11 cellular contexts compared by ENCODE assay signal in the genomic region with DNA sequence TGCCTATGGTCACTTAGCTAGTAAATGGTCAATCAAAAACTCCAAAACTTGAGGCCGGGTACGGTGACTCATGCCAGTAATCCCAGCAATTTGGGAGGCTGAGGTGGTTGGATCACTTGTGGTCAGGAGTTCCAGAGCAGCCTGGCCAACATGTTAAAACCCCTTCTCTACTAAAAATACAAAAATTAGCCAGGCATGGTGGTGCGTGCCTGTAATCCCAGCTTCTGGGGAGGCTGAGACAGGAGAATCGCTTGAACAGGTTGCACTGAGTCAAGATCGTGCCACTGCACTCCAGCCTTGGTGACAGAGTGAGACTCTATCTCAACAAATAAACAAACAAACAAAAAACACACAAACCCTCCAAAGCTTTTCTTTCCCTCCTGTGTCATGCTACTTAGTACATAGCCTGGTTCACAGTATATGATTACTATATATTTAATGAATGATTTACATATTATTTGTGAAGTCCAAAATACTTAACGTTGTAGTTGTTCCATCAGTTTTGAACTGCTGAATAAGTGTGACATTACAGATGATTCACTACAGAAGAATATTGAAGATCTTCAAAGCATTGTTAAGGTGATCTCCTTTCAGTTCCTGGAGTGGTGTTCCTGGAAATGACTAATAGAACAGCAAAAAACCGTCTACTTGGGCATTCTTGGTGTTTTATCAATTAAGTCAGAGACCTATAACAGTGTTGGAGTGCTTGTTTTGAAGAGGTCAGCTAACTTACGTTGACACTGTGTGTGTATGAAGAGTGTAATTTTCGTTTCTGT.
DNase-seq lines count a peak whose midpoint lies in the region; ATAC-seq, FAIRE-seq and TF ChIP-seq lines count a peak whose summit lies in the region.
"Had no signal": no experiment of that assay in that cellular context is flagged by ENCODE, and none has a peak within 500 bp of the region (broad histone marks: within the 10 kb centered on the region; RNA-seq: fewer than 3 reads in every experiment).

No MANE protein-coding gene starts in this region.

- peaks cover 24 to 45% (median 38%) of the 10 kb centered on the region in 3 donors for H3K4me1 Mint-ChIP-seq in CD8-positive, alpha-beta memory T cell
- H3K4me1 Mint-ChIP-seq in IgD-negative memory B cell (peaks cover 8 to 16% (median 9%) of the 10 kb centered on the region in 3 donors), astrocyte (ENCODE audit: low read depth, unreplicated experiment) (peaks cover 16% of the 10 kb centered on the region), memory B cell (peaks cover 8% of the 10 kb centered on the region)

- H3K27me3 ChIP-seq in CD8-positive, alpha-beta memory T cell (ENCODE audit: insufficient read depth, low read length, poor library complexity, severe bottlenecking): no peaks in the 10 kb centered on the region
- no peaks in the 10 kb centered on the region for H3K27me3 ChIP-seq in astrocyte (ENCODE audit: insufficient read depth, low read length)
- H3K27me3 ChIP-seq: esophagus muscularis mucosa had no signal

- H3K4me3 ChIP-seq in CD8-positive, alpha-beta memory T cell (ENCODE audit: low read length): no peak overlapping the region
- no peak overlapping the region for H3K4me3 ChIP-seq in astrocyte (ENCODE audit: insufficient read depth, low read depth, low read length)
- H3K4me3 ChIP-seq: esophagus muscularis mucosa had no signal

- POLR2A ChIA-PET in CD8-positive, alpha-beta memory T cell (lab: Charles Lee): interaction anchor here (0.6 kb wide), 1 partner anchor 74 kb away, joined by 3 read pairs; no protein-coding TSS in a partner anchor

- H3K27me3 Mint-ChIP-seq in CD8-positive, alpha-beta memory T cell: no peaks in the 10 kb centered on the region
- no peaks in the 10 kb centered on the region for H3K27me3 Mint-ChIP-seq in IgD-negative memory B cell
- H3K27me3 Mint-ChIP-seq in astrocyte (ENCODE audit: low read depth, unreplicated experiment): no peaks in the 10 kb centered on the region
- no peaks in the 10 kb centered on the region for H3K27me3 Mint-ChIP-seq in memory B cell

- H3K27ac Mint-ChIP-seq in CD8-positive, alpha-beta memory T cell: peak overlapping the region; percentile 48 to 94 (median 82)
- H3K27ac Mint-ChIP-seq in IgD-negative memory B cell (peak overlapping the region; percentile 23 to 74 (median 41)), astrocyte (ENCODE audit: unreplicated experiment) (peak overlapping the region; percentile 96), memory B cell (peak overlapping the region; percentile 88)

- H3K36me3 Mint-ChIP-seq in CD8-positive, alpha-beta memory T cell: peaks cover 0 to 6% (median 0%) of the 10 kb centered on the region in 3 donors
- H3K36me3 Mint-ChIP-seq in IgD-negative memory B cell (peaks cover 2% of the 10 kb centered on the region), astrocyte (ENCODE audit: low read depth, unreplicated experiment) (no peaks in the 10 kb centered on the region), memory B cell (peaks cover 2% of the 10 kb centered on the region)

- H3K9me3 Mint-ChIP-seq in CD8-positive, alpha-beta memory T cell: peaks cover 0 to 1% (median 0%) of the 10 kb centered on the region in 5 donors
- no peaks in the 10 kb centered on the region for H3K9me3 Mint-ChIP-seq in IgD-negative memory B cell
- no peaks in the 10 kb centered on the region for H3K9me3 Mint-ChIP-seq in astrocyte (ENCODE audit: unreplicated experiment)
- H3K9me3 Mint-ChIP-seq in memory B cell: no peaks in the 10 kb centered on the region

- peak; percentile 55 for FAIRE-seq in astrocyte (lab: Jason Lieb, UNC)
- FAIRE-seq: H1 had no signal

- H2AFZ ChIP-seq in astrocyte (ENCODE audit: low read depth, low read length): no peak overlapping the region

- H4K20me1 ChIP-seq in astrocyte (ENCODE audit: insufficient read depth, low read length): no peaks in the 10 kb centered on the region

- TF ChIP-seq CTCF in astrocyte (IDR thresholded peaks at IDR 0.05; ENCODE audit: insufficient read depth, low read depth, low read length): no peak

- no peak overlapping the region for H3K9ac ChIP-seq in astrocyte (ENCODE audit: low read length)

- no peaks in the 10 kb centered on the region for H3K36me3 ChIP-seq in CD8-positive, alpha-beta memory T cell (ENCODE audit: insufficient read depth, low read length)
- no peaks in the 10 kb centered on the region for H3K36me3 ChIP-seq in astrocyte (ENCODE audit: insufficient read depth, low read length)
- H3K36me3 ChIP-seq: esophagus muscularis mucosa had no signal

- no peak for ATAC-seq in memory B cell (ENCODE audit: low read depth)
- no peak for ATAC-seq in HG03175 (IDR thresholded peaks at IDR 0.05; ENCODE audit: unreplicated experiment)
- ATAC-seq in HG03520 (IDR thresholded peaks at IDR 0.05; ENCODE audit: unreplicated experiment): no peak

- peak overlapping the region in 1 of 7 donors; percentile 45 for H3K4me3 Mint-ChIP-seq in CD8-positive, alpha-beta memory T cell
- H3K4me3 Mint-ChIP-seq in IgD-negative memory B cell (no peak overlapping the region), astrocyte (ENCODE audit: unreplicated experiment) (no peak overlapping the region), memory B cell (no peak overlapping the region)

- DNase-seq in CD8-positive, alpha-beta memory T cell: no peak
- DNase-seq in astrocyte (ENCODE audit: low read depth) (peak; percentile 81), memory B cell (ENCODE audit: low spot score in 2 of 2) (no peak), NCI-H2227 treated with DMSO at 0.1 percent for 48 hours (lab: John Stamatoyannopoulos, UW) (no peak), GDM1 (lab: John Stamatoyannopoulos, UW) (no peak)
- DNase-seq: activated CD8-positive, alpha-beta memory T cell treated with anti-CD3 and anti-CD28 coated beads, Interleukin-2, amount 50 U/mL, for 48 hours had no signal

- H3K79me2 ChIP-seq in astrocyte (ENCODE audit: insufficient read depth, low read length): peaks cover 6% of the 10 kb centered on the region

- CTCF ChIA-PET in CD8-positive, alpha-beta memory T cell (lab: Charles Lee): interaction anchor here (0.9 to 1.0 kb wide), 2 partner anchors 14 to 20 kb away, joined by 3 to 4 read pairs; no protein-coding TSS in a partner anchor

- peak overlapping the region; percentile 72 for H3K4me2 ChIP-seq in astrocyte (ENCODE audit: low read length)

- H3K9me3 ChIP-seq in CD8-positive, alpha-beta memory T cell (ENCODE audit: low read length): no peaks in the 10 kb centered on the region
- H3K9me3 ChIP-seq in astrocyte (ENCODE audit: insufficient read depth, low read depth, low read length): no peaks in the 10 kb centered on the region
- H3K9me3 ChIP-seq: esophagus muscularis mucosa had no signal

- peaks cover 16% of the 10 kb centered on the region for H3K4me1 ChIP-seq in CD8-positive, alpha-beta memory T cell (ENCODE audit: insufficient read depth, low read length)
- H3K4me1 ChIP-seq in astrocyte (ENCODE audit: insufficient read depth, low read length): peaks cover 9% of the 10 kb centered on the region
- H3K4me1 ChIP-seq: esophagus muscularis mucosa had no signal

- H3K27ac ChIP-seq in CD8-positive, alpha-beta memory T cell (ENCODE audit: low read depth, low read length): no peak overlapping the region
- H3K27ac ChIP-seq in astrocyte (ENCODE audit: low read depth, low read length): peak overlapping the region; percentile 52
- H3K27ac ChIP-seq: esophagus muscularis mucosa had no signal

Comparison
In these comparisons a context has a peak if more than half of its experiments do, and no peak if none do; other contexts are left out.
1. H3K27ac Mint-ChIP-seq: peak in every context shown above with its lines; median percentile 96 in astrocyte; 88 in memory B cell; 82 in CD8-positive, alpha-beta memory T cell; 41 in IgD-negative memory B cell.